17 cellular contexts compared by ENCODE assay signal in the genomic region with DNA sequence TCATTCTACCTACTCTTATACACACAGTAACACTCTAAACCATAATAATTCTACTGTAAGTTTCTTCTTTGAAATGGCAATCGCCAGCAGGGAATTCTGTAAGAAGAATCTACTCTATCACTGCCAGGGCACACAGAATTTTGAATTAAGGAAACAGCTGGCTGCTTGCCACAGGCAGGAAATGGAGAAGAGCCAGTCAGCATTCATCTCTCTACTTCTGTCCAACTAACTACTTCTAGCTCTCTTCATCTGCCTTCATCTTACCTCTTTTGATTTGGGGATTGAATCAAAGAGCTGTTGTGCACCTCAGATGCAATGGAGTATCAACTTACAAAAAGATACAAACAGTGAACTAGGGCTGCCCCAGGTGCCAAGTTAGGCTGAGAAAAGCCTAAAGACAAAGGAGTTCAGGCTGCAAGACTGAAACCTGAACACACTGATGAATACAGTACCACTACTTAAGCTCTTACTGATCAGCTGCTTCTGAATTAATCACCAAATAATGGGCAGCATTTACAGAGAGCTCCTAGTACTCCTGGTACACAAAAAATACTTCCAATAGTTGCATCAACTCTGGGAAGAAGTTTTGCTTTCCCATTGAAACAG.
DNase-seq lines count a peak whose midpoint lies in the region; ATAC-seq and TF ChIP-seq lines count a peak whose summit lies in the region.
"Had no signal": no experiment of that assay in that cellular context is flagged by ENCODE, and none has a peak within 500 bp of the region (broad histone marks: within the 10 kb centered on the region; RNA-seq: fewer than 3 reads in every experiment).

No MANE protein-coding gene starts in this region.

- CTCF ChIA-PET in MCF 10A (lab: Yijun Ruan, JAX), result interaction anchor here (0.6 kb wide), 1 partner anchor 461 kb away, joined by 3 read pairs; no protein-coding TSS in a partner anchor

- DNase-seq in MCF 10A (ENCODE audit: unreplicated experiment) (peak; percentile 48), breast epithelium (ENCODE audit: low spot score in 2 of 2) (no peak), RPMI7951 (ENCODE audit: low read depth) (peak; percentile 56), foreskin keratinocyte (no peak), T-helper 17 cell (no peak), ureter (ENCODE audit: low spot score) (no peak)
- DNase-seq in activated CD4-positive, CD25-positive, alpha-beta regulatory T cell treated with anti-CD3 and anti-CD28 coated beads, Interleukin-2, amount 50 U/mL, for 72 hours, result no peak
- DNase-seq: activated CD8-positive, alpha-beta memory T cell treated with anti-CD3 and anti-CD28 coated beads for 24 hours; activated naive CD4-positive, alpha-beta T cell treated with anti-CD3 and anti-CD28 coated beads for 36 hours; COR-L47; mesendoderm; NCI-H146; transverse colon had no signal

- H3K4me1 ChIP-seq in breast epithelium, result no peaks in the 10 kb centered on the region
- peaks cover 3% of the 10 kb centered on the region for H3K4me1 ChIP-seq in foreskin keratinocyte
- H3K4me1 ChIP-seq: transverse colon had no signal

- peak overlapping the region; percentile 45 for H3K4me3 Mint-ChIP-seq in MCF 10A (ENCODE audit: unreplicated experiment)
- H3K4me3 Mint-ChIP-seq in T-helper 17 cell, result no peak overlapping the region
- H3K4me3 Mint-ChIP-seq: activated naive CD4-positive, alpha-beta T cell treated with anti-CD3 and anti-CD28 coated beads for 36 hours; central memory CD8-positive, alpha-beta T cell had no signal

- no peak overlapping the region for H3K4me3 ChIP-seq in breast epithelium
- H3K4me3 ChIP-seq: A549, transverse colon had no signal

- H3K9me3 Mint-ChIP-seq in MCF 10A (ENCODE audit: unreplicated experiment), result no peaks in the 10 kb centered on the region
- H3K9me3 Mint-ChIP-seq: central memory CD8-positive, alpha-beta T cell had no signal

- POLR2A ChIA-PET in MCF 10A (lab: Yijun Ruan, JAX), result interaction anchor here (0.9 kb wide), 1 partner anchor 13 kb away, joined by 3 read pairs; no protein-coding TSS in a partner anchor

- H3K36me3 ChIP-seq in breast epithelium, result no peaks in the 10 kb centered on the region
- H3K36me3 ChIP-seq: transverse colon had no signal

- no peak for TF ChIP-seq POLR2A in breast epithelium (IDR thresholded peaks at IDR 0.05)

- no peak overlapping the region for H3K27ac ChIP-seq in breast epithelium
- H3K27ac ChIP-seq in foreskin keratinocyte, result no peak overlapping the region
- H3K27ac ChIP-seq: A549, epithelial cell of prostate, transverse colon had no signal

- H3K27me3 Mint-ChIP-seq in MCF 10A (ENCODE audit: insufficient read depth, unreplicated experiment), result no peaks in the 10 kb centered on the region
- peaks cover 13% of the 10 kb centered on the region for H3K27me3 Mint-ChIP-seq in T-helper 17 cell

- H3K4me1 Mint-ChIP-seq in MCF 10A (ENCODE audit: insufficient read depth, unreplicated experiment) (peaks cover 20% of the 10 kb centered on the region), T-helper 17 cell (no peaks in the 10 kb centered on the region)
- H3K4me1 Mint-ChIP-seq: central memory CD8-positive, alpha-beta T cell had no signal

- intact Hi-C loops in MCF 10A (cut with micrococcal nuclease) (no loop called here), breast epithelium (cut with DNase I; ENCODE audit: low total_unique reads) (no loop called here)

- H3K27me3 ChIP-seq in breast epithelium (no peaks in the 10 kb centered on the region), foreskin keratinocyte (no peaks in the 10 kb centered on the region)
- H3K27me3 ChIP-seq: transverse colon had no signal

- H3K27ac Mint-ChIP-seq in MCF 10A (ENCODE audit: low read depth, unreplicated experiment) (peak overlapping the region; percentile 67), T-helper 17 cell (no peak overlapping the region)
- H3K27ac Mint-ChIP-seq: activated naive CD4-positive, alpha-beta T cell treated with anti-CD3 and anti-CD28 coated beads for 36 hours had no signal

- H3K36me3 Mint-ChIP-seq in MCF 10A (ENCODE audit: insufficient read depth, unreplicated experiment) (no peaks in the 10 kb centered on the region), T-helper 17 cell (ENCODE audit: low read depth) (no peaks in the 10 kb centered on the region)

- no peak for TF ChIP-seq CTCF in MCF 10A (IDR thresholded peaks at IDR 0.05; ENCODE audit: unreplicated experiment)
- no peak for TF ChIP-seq CTCF in breast epithelium (IDR thresholded peaks at IDR 0.05)
- TF ChIP-seq CTCF in foreskin keratinocyte (conservative IDR thresholded peaks at IDR 0.05), result no peak

- ATAC-seq in foreskin keratinocyte, result peak; percentile 33
- no peak for ATAC-seq in T-helper 17 cell
- no peak for ATAC-seq in HG03175 (IDR thresholded peaks at IDR 0.05; ENCODE audit: unreplicated experiment)
- ATAC-seq: A549 had no signal

- H3K9me3 ChIP-seq in breast epithelium (no peaks in the 10 kb centered on the region), T-helper 17 cell (ENCODE audit: control insufficient read depth, low read length, poor library complexity, severe bottlenecking) (peaks cover 2% of the 10 kb centered on the region)
- H3K9me3 ChIP-seq: A549, transverse colon had no signal

- BruUV-seq in MCF 10A (replicated peaks; lab: Mats Ljungman, UMichigan), result no TSS peak

Comparison
In these comparisons a context has a peak if more than half of its experiments do, and no peak if none do; other contexts are left out.
1. DNase-seq: peak in MCF 10A (single experiment) and RPMI7951 (single experiment); none in breast epithelium (0 of 2), foreskin keratinocyte (0 of 2), T-helper 17 cell (0 of 3), ureter (single experiment) and activated CD4-positive, CD25-positive, alpha-beta regulatory T cell treated with anti-CD3 and anti-CD28 coated beads, Interleukin-2, amount 50 U/mL, for 72 hours (single experiment).